8 cellular contexts compared by ENCODE assay signal in genomic region chr6:13328076-13328874, GRCh38. TPM values are rescaled to one million over a fixed set of nuclear protein-coding genes. Genes with fewer than 3 reads are reported as not detected.
DNase-seq lines count a peak whose midpoint lies in the region; ATAC-seq and TF ChIP-seq lines count a peak whose summit lies in the region.

TSS of gene TBC1D7 (minus strand) at chr6:13328537. CDS start at chr6:13326898, 1,639 bp downstream.

- H3K4me3 Mint-ChIP-seq in activated naive CD8-positive, alpha-beta T cell, result peak within 1 kb of the TSS; percentile 94
- H3K4me3 Mint-ChIP-seq in glutamatergic neuron (ENCODE audit: unreplicated experiment), result peak within 1 kb of the TSS; percentile 92

- H3K27me3 Mint-ChIP-seq in activated naive CD8-positive, alpha-beta T cell, result no peaks in the 10 kb centered on the region
- H3K27me3 Mint-ChIP-seq in glutamatergic neuron (ENCODE audit: unreplicated experiment), result no peaks in the 10 kb centered on the region

- H3K36me3 ChIP-seq in ovary (no peaks in the 10 kb centered on the region), thyroid gland (peaks cover 0 to 6% of the 10 kb centered on the region in 2 donors)

- H3K27me3 ChIP-seq in ovary (no peaks in the 10 kb centered on the region), thyroid gland (no peaks in the 10 kb centered on the region)

- peaks cover 7% of the 10 kb centered on the region for H3K36me3 Mint-ChIP-seq in activated naive CD8-positive, alpha-beta T cell
- no peaks in the 10 kb centered on the region for H3K36me3 Mint-ChIP-seq in glutamatergic neuron (ENCODE audit: unreplicated experiment)

- no peaks in the 10 kb centered on the region for H3K9me3 Mint-ChIP-seq in activated naive CD8-positive, alpha-beta T cell (ENCODE audit: low read depth)
- H3K9me3 Mint-ChIP-seq in glutamatergic neuron (ENCODE audit: unreplicated experiment), result no peaks in the 10 kb centered on the region

- H3K4me1 Mint-ChIP-seq in activated naive CD8-positive, alpha-beta T cell (ENCODE audit: low read depth), result peaks cover 30% of the 10 kb centered on the region
- peaks cover 6% of the 10 kb centered on the region for H3K4me1 Mint-ChIP-seq in glutamatergic neuron (ENCODE audit: low read depth, unreplicated experiment)

- no peak for TF ChIP-seq EP300 in ovary (IDR thresholded peaks at IDR 0.05)

- WGBS in ovary, 3 donors, result 0 to 1% (median 0%) methylated on average over 58 to 63 of the region's 63 CpGs
- WGBS in thyroid gland, 2 donors, result 1% methylated on average over 41 to 47 of the region's 63 CpGs

- H3K27ac Mint-ChIP-seq in activated naive CD8-positive, alpha-beta T cell, result peak within 1 kb of the TSS; percentile 95
- peak within 1 kb of the TSS; percentile 86 for H3K27ac Mint-ChIP-seq in glutamatergic neuron (ENCODE audit: unreplicated experiment)

- H3K9me3 ChIP-seq in ovary, result no peaks in the 10 kb centered on the region
- H3K9me3 ChIP-seq in thyroid gland, result no peaks in the 10 kb centered on the region

- intact Hi-C loops in ovary (cut with DNase I), result no loop called here
- intact Hi-C loops in thyroid gland (cut with DNase I), result no loop called here

- TF ChIP-seq POLR2A in GM10847 (IDR thresholded peaks at IDR 0.05; ENCODE audit: extremely low read depth, insufficient read length) (peak; percentile 87), ovary (IDR thresholded peaks at IDR 0.05) (peak; percentile 79), thyroid gland (IDR thresholded peaks at IDR 0.05) (peak; percentile 25 to 92)

- TF ChIP-seq CTCF in glutamatergic neuron (IDR thresholded peaks at IDR 0.05; ENCODE audit: partially characterized antibody, unreplicated experiment) (peak; percentile 8), ovary (IDR thresholded peaks at IDR 0.05) (no peak), thyroid gland (IDR thresholded peaks at IDR 0.05) (peak in 3 of 6 experiments; percentile 18 to 36 (median 34))

- DNase-seq in NCI-H1092 treated with DMSO at 0.1 percent for 48 hours (lab: John Stamatoyannopoulos, UW) (peak; percentile 71), SKM-1 treated with dmso at 0.1 percent for 144 hours (lab: John Stamatoyannopoulos, UW; ENCODE audit: unreplicated experiment) (peak; percentile 92), glutamatergic neuron (peak; percentile 96), ovary (peak; percentile 89 to 95 (median 93)), thyroid gland (peak; percentile 91 to 92)

- ATAC-seq in HG02610 (IDR thresholded peaks at IDR 0.05; ENCODE audit: unreplicated experiment), result peak; percentile 87

- H3K4me1 ChIP-seq in ovary (ENCODE audit: insufficient read depth) (peaks cover 2% of the 10 kb centered on the region), thyroid gland (peaks cover 0 to 9% of the 10 kb centered on the region in 2 donors)

- H3K4me3 ChIP-seq in ovary (peak within 1 kb of the TSS; percentile 88), thyroid gland (replicated peaks in 1 of 3) (peak within 1 kb of the TSS; percentile 76 to 96 (median 82))

- H3K27ac ChIP-seq in ovary (peak within 1 kb of the TSS; percentile 35 to 84), thyroid gland (peak within 1 kb of the TSS; percentile 72 to 95 (median 91))

RNA-seq across cellular contexts. Expression of gene TBC1D7, which starts in this region (rescaled TPM):
- 39.9 TPM for total RNA-seq in glutamatergic neuron (ENCODE audit: unreplicated experiment)
- total RNA-seq in ovary, result 10 to 100 TPM in 1 of 7 donors, 1 to 10 TPM in 6; 4.7 to 10.2 (median 6.1) TPM
- polyA plus RNA-seq in ovary, result 10 to 100 TPM in 1 of 2 donors, 1 to 10 TPM in 1; 7.7 to 11.9 TPM
- total RNA-seq in thyroid gland, result 10 to 100 TPM in 2 of 4 donors, 1 to 10 TPM in 2; 6.9 to 10.7 (median 9.6) TPM

Comparison
In these comparisons a context has a peak if more than half of its experiments do, and no peak if none do; other contexts are left out.
1. Peak in every context shown above with its lines: DNase-seq, ATAC-seq, H3K4me3 ChIP-seq and H3K27ac ChIP-seq.